Comparison of ENCODE assay signal across 17 cellular contexts in the genomic region with DNA sequence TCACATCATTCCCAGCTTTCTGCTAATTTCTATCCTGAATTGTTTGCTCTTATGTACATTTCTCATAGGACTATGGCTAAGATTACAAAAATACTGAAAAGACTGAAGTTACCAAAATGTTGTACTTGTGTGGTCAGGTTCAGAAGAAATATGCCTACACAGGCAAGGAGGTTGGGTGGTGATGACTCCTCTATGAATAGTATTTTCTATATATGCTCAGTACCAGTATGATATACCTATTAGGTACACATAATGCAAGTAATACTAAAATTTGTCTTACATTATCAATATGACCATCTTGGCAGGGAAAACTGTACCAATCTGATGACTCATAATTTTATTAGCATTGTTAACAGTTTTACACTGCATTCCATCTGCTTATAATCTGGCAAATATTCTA. TPM values are rescaled to one million over a fixed set of nuclear protein-coding genes. Genes with fewer than 3 reads are reported as not detected.
DNase-seq lines count a peak whose midpoint lies in the region; ATAC-seq and TF ChIP-seq lines count a peak whose summit lies in the region.
"Had no signal": no experiment of that assay in that cellular context is flagged by ENCODE, and none has a peak within 500 bp of the region (broad histone marks: within the 10 kb centered on the region; RNA-seq: fewer than 3 reads in every experiment).

No MANE protein-coding gene starts in this region.

- no peaks in the 10 kb centered on the region for H3K36me3 Mint-ChIP-seq in T-helper 17 cell (ENCODE audit: low read depth)
- H3K36me3 Mint-ChIP-seq in stimulated activated effector memory CD8-positive, alpha-beta T cell treated with anti-CD3 and anti-CD28 coated beads, Interleukin-12 subunit alpha, Interleukin-12 subunit beta, amount 100 ng/mL, for 72 hours: peaks cover 21% of the 10 kb centered on the region

- no peak overlapping the region for H3K27ac ChIP-seq in prostate gland
- H3K27ac ChIP-seq: 22Rv1, BLaER1 had no signal

- no peaks in the 10 kb centered on the region for H3K27me3 ChIP-seq in prostate gland (replicated peaks; ENCODE audit: insufficient read depth)
- H3K27me3 ChIP-seq: BLaER1 had no signal

- H3K9me3 Mint-ChIP-seq in stimulated activated naive CD8-positive, alpha-beta T cell treated with anti-CD3 and anti-CD28 coated beads, Interleukin-15, amount 100 ng/mL, for 72 hours: no peaks in the 10 kb centered on the region
- H3K9me3 Mint-ChIP-seq in stimulated activated effector memory CD8-positive, alpha-beta T cell treated with anti-CD3 and anti-CD28 coated beads, Interleukin-12 subunit alpha, Interleukin-12 subunit beta, amount 100 ng/mL, for 72 hours: no peaks in the 10 kb centered on the region
- H3K9me3 Mint-ChIP-seq: CD8-positive, alpha-beta memory T cell; HFFc6 had no signal

- no peak overlapping the region for H3K4me3 ChIP-seq in prostate gland
- H3K4me3 ChIP-seq: BLaER1, GM12878, HAP-1 had no signal

- no peaks in the 10 kb centered on the region for H3K4me1 Mint-ChIP-seq in stimulated activated naive CD8-positive, alpha-beta T cell treated with anti-CD3 and anti-CD28 coated beads, Interleukin-15, amount 100 ng/mL, for 72 hours
- H3K4me1 Mint-ChIP-seq in T-helper 17 cell: peaks cover 5% of the 10 kb centered on the region
- no peaks in the 10 kb centered on the region for H3K4me1 Mint-ChIP-seq in stimulated activated effector memory CD8-positive, alpha-beta T cell treated with anti-CD3 and anti-CD28 coated beads, Interleukin-12 subunit alpha, Interleukin-12 subunit beta, amount 100 ng/mL, for 72 hours
- H3K4me1 Mint-ChIP-seq: CD8-positive, alpha-beta memory T cell had no signal

- intact Hi-C loops in prostate gland (cut with DNase I): no loop called here

- H3K4me3 Mint-ChIP-seq in stimulated activated naive CD8-positive, alpha-beta T cell treated with anti-CD3 and anti-CD28 coated beads, Interleukin-15, amount 100 ng/mL, for 72 hours: no peak overlapping the region
- no peak overlapping the region for H3K4me3 Mint-ChIP-seq in T-helper 17 cell
- no peak overlapping the region for H3K4me3 Mint-ChIP-seq in stimulated activated effector memory CD8-positive, alpha-beta T cell treated with anti-CD3 and anti-CD28 coated beads, Interleukin-12 subunit alpha, Interleukin-12 subunit beta, amount 100 ng/mL, for 72 hours
- H3K4me3 Mint-ChIP-seq: CD8-positive, alpha-beta memory T cell; HFFc6 had no signal

- H3K9me3 ChIP-seq in T-helper 17 cell (ENCODE audit: control insufficient read depth, low read length, poor library complexity, severe bottlenecking) (no peaks in the 10 kb centered on the region), prostate gland (no peaks in the 10 kb centered on the region)
- H3K9me3 ChIP-seq: BLaER1, HAP-1 had no signal

- TF ChIP-seq CTCF in prostate gland (IDR thresholded peaks at IDR 0.05): no peak

- TF ChIP-seq POLR2A in prostate gland (IDR thresholded peaks at IDR 0.05): no peak

- H3K4me1 ChIP-seq in prostate gland (replicated peaks): no peaks in the 10 kb centered on the region
- H3K4me1 ChIP-seq: BLaER1, HAP-1 had no signal

- peak; percentile 53 to 88 for ATAC-seq in activated CD4-positive, CD25-positive, alpha-beta regulatory T cell treated with anti-CD3 and anti-CD28 coated beads, Interleukin-2, amount 50 U/mL, for 24 hours
- ATAC-seq in stimulated activated naive CD8-positive, alpha-beta T cell treated with anti-CD3 and anti-CD28 coated beads, Interleukin-15, amount 100 ng/mL, for 72 hours: peak; percentile 48
- no peak for ATAC-seq in stimulated activated naive CD8-positive, alpha-beta T cell treated with anti-CD3 and anti-CD28 coated beads, Interleukin-15, Interleukin-2, amounts not matched to agents 100 U/mL and 50 U/mL, for 24 hours
- ATAC-seq in T-helper 17 cell: no peak
- ATAC-seq in stimulated activated effector memory CD8-positive, alpha-beta T cell treated with anti-CD3 and anti-CD28 coated beads, Interleukin-12 subunit alpha, Interleukin-12 subunit beta, amount 100 ng/mL, for 72 hours: peak; percentile 88
- no peak for ATAC-seq in GM19463 (IDR thresholded peaks at IDR 0.05; ENCODE audit: unreplicated experiment)
- ATAC-seq: GM12878 had no signal

- H3K27me3 Mint-ChIP-seq in stimulated activated naive CD8-positive, alpha-beta T cell treated with anti-CD3 and anti-CD28 coated beads, Interleukin-15, amount 100 ng/mL, for 72 hours: no peaks in the 10 kb centered on the region
- no peaks in the 10 kb centered on the region for H3K27me3 Mint-ChIP-seq in T-helper 17 cell
- H3K27me3 Mint-ChIP-seq: CD8-positive, alpha-beta memory T cell had no signal

- H3K27ac Mint-ChIP-seq in stimulated activated naive CD8-positive, alpha-beta T cell treated with anti-CD3 and anti-CD28 coated beads, Interleukin-15, amount 100 ng/mL, for 72 hours: no peak overlapping the region
- H3K27ac Mint-ChIP-seq in T-helper 17 cell: peak overlapping the region; percentile 16
- no peak overlapping the region for H3K27ac Mint-ChIP-seq in stimulated activated effector memory CD8-positive, alpha-beta T cell treated with anti-CD3 and anti-CD28 coated beads, Interleukin-12 subunit alpha, Interleukin-12 subunit beta, amount 100 ng/mL, for 72 hours
- H3K27ac Mint-ChIP-seq: HFFc6 had no signal

- no peaks in the 10 kb centered on the region for H3K36me3 ChIP-seq in prostate gland

- DNase-seq in activated CD4-positive, CD25-positive, alpha-beta regulatory T cell (lab: John Stamatoyannopoulos, UW): no peak
- DNase-seq in stimulated activated naive CD8-positive, alpha-beta T cell treated with anti-CD3 and anti-CD28 coated beads, Interleukin-15, amount 100 ng/mL, for 72 hours: no peak
- no peak for DNase-seq in stimulated activated naive CD8-positive, alpha-beta T cell treated with anti-CD3 and anti-CD28 coated beads, Interleukin-15, Interleukin-2, amounts not matched to agents 100 U/mL and 50 U/mL, for 24 hours
- DNase-seq in T-helper 17 cell (no peak), prostate gland (ENCODE audit: low spot score) (no peak)
- no peak for DNase-seq in stimulated activated effector memory CD8-positive, alpha-beta T cell treated with anti-CD3 and anti-CD28 coated beads, Interleukin-12 subunit alpha, Interleukin-12 subunit beta, amount 100 ng/mL, for 72 hours (ENCODE audit: low spot score in 2 of 2)
- DNase-seq: AML-193; CD8-positive, alpha-beta memory T cell; DMS53; GOT3; HFFc6 had no signal

RNA-seq across cellular contexts. Expression of a gene that starts 12.2 kb away (rescaled TPM):
- 10 to 100 TPM; 28.7 to 29.8 TPM for total RNA-seq in T-helper 17 cell
- 10 to 100 TPM; 21.9 to 32.1 TPM for total RNA-seq in prostate gland

Comparison
In these comparisons a context has a peak if more than half of its experiments do, and no peak if none do; other contexts are left out.
1. ATAC-seq: peak in activated CD4-positive, CD25-positive, alpha-beta regulatory T cell treated with anti-CD3 and anti-CD28 coated beads, Interleukin-2, amount 50 U/mL, for 24 hours (2 of 2), stimulated activated naive CD8-positive, alpha-beta T cell treated with anti-CD3 and anti-CD28 coated beads, Interleukin-15, amount 100 ng/mL, for 72 hours (single experiment) and stimulated activated effector memory CD8-positive, alpha-beta T cell treated with anti-CD3 and anti-CD28 coated beads, Interleukin-12 subunit alpha, Interleukin-12 subunit beta, amount 100 ng/mL, for 72 hours (single experiment); none in stimulated activated naive CD8-positive, alpha-beta T cell treated with anti-CD3 and anti-CD28 coated beads, Interleukin-15, Interleukin-2, amounts not matched to agents 100 U/mL and 50 U/mL, for 24 hours (single experiment), T-helper 17 cell (single experiment) and GM19463 (single experiment).